ENCODE assay signal across 14 cellular contexts in the genomic region with DNA sequence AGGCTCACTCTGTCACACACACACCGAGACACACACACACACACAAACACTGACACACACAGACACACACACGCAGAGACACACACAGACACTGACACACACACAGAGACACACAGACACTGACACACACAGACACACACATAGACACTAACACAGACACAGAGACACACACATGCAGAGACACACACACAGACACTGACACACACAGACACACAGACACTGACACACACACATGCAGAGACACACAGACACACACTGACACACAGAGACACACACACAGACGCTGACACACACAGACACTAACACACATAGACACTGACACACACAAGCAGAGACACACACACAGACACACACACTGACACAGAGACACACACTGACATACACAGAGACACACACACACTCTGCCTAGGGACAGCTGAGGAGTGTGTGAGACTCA. TPM values are rescaled to one million over a fixed set of nuclear protein-coding genes. Genes with fewer than 3 reads are reported as not detected.
DNase-seq lines count a peak whose midpoint lies in the region; ATAC-seq, FAIRE-seq and TF ChIP-seq lines count a peak whose summit lies in the region.
"Had no signal": no experiment of that assay in that cellular context is flagged by ENCODE, and none has a peak within 500 bp of the region (broad histone marks: within the 10 kb centered on the region; RNA-seq: fewer than 3 reads in every experiment).

No MANE protein-coding gene starts in this region.

- H3K9ac ChIP-seq in smooth muscle cell (ENCODE audit: low read depth) = no peak overlapping the region

- H3K4me3 ChIP-seq in Panc1 (ENCODE audit: low read depth in 2 of 2, low read length in 2 of 2) (no peak overlapping the region; a peak in 1 of 4 replicates), hepatocyte (no peak overlapping the region), smooth muscle cell (no peak overlapping the region)

- H3K4me1 ChIP-seq in Panc1 (ENCODE audit: control insufficient read depth, insufficient read depth, low read length) (peaks cover 36% of the 10 kb centered on the region), hepatocyte (ENCODE audit: insufficient read depth) (peaks cover 19% of the 10 kb centered on the region), smooth muscle cell (ENCODE audit: low read depth) (peaks cover 23% of the 10 kb centered on the region)

- no peaks in the 10 kb centered on the region for H3K27me3 ChIP-seq in Panc1 (ENCODE audit: control insufficient read depth, insufficient read depth, low read length)
- H3K27me3 ChIP-seq in hepatocyte = no peaks in the 10 kb centered on the region
- H3K27me3 ChIP-seq in smooth muscle cell (ENCODE audit: low read depth) = no peaks in the 10 kb centered on the region

- CTCF ChIA-PET in Panc1 (lab: Charles Lee) = interaction anchor here (1.4 kb wide), 1 partner anchor 18 kb away, joined by 3 read pairs; a partner anchor contains a TSS

- DNase-seq in GM12891 (ENCODE audit: insufficient read length, low spot score) = no peak
- DNase-seq in Panc1 (ENCODE audit: low read depth, low spot score) = no peak
- DNase-seq in hepatocyte (ENCODE audit: low spot score) = no peak
- no peak for DNase-seq in smooth muscle cell (lab: John Stamatoyannopoulos, UW; ENCODE audit: unreplicated experiment)
- DNase-seq in GM03348 (ENCODE audit: low spot score) = no peak
- no peak for DNase-seq in stimulated activated CD8-positive, alpha-beta memory T cell treated with anti-CD3 and anti-CD28 coated beads, Interleukin-4, amount 100 ng/mL, for 48 hours
- DNase-seq: activated T-cell treated with anti-CD3 and anti-CD28 coated beads, Interleukin-2, amount 50 U/mL, for 4 hours; foreskin melanocyte; NK-92 treated with Interleukin-12 subunit alpha and Interleukin-12 subunit beta, amount 100 ng/mL, for 24 hours; stimulated activated CD4-positive, alpha-beta T cell treated with anti-CD3 and anti-CD28 coated beads, Interleukin-15, amount 100 ng/mL, for 24 hours had no signal

- ATAC-seq in Panc1 = no peak
- no peak for ATAC-seq in GM21381 (IDR thresholded peaks at IDR 0.05; ENCODE audit: unreplicated experiment)
- ATAC-seq in esophagus mucosa = no peak
- ATAC-seq: activated T-cell treated with anti-CD3 and anti-CD28 coated beads, Interleukin-2, amount 50 U/mL, for 4 hours had no signal

- H4K20me1 ChIP-seq in hepatocyte (ENCODE audit: insufficient read depth, poor library complexity, severe bottlenecking) = no peaks in the 10 kb centered on the region
- H4K20me1 ChIP-seq in smooth muscle cell (ENCODE audit: low read depth) = no peaks in the 10 kb centered on the region

- in situ Hi-C loops in Panc1 (cut with HindIII; ENCODE audit: low pct_unique_long_range_greater_than_20kb, low sequenced_read_pairs) = no loop called here

- H3K4me2 ChIP-seq in hepatocyte (peak overlapping the region; percentile 76), smooth muscle cell (peak overlapping the region; percentile 87)

- H3K9me2 ChIP-seq in hepatocyte (replicated peaks; ENCODE audit: insufficient read depth) = no peaks in the 10 kb centered on the region

- no peak overlapping the region for H2AFZ ChIP-seq in hepatocyte
- no peak overlapping the region for H2AFZ ChIP-seq in smooth muscle cell (ENCODE audit: low read depth)

- peak; percentile 76 for FAIRE-seq in GM12891 (lab: Jason Lieb, UNC)
- FAIRE-seq: islet of Langerhans had no signal

- POLR2A ChIA-PET in Panc1 (lab: Charles Lee) = no interaction called here

- H3K36me3 ChIP-seq in Panc1 (ENCODE audit: control insufficient read depth, insufficient read depth, low read length) = no peaks in the 10 kb centered on the region
- H3K36me3 ChIP-seq in hepatocyte (replicated peaks; ENCODE audit: insufficient read depth, low read depth) = no peaks in the 10 kb centered on the region
- H3K36me3 ChIP-seq in smooth muscle cell (ENCODE audit: low read depth) = no peaks in the 10 kb centered on the region
- H3K36me3 ChIP-seq: tibial artery had no signal

- H3K9me3 ChIP-seq in Panc1 (ENCODE audit: control insufficient read depth, insufficient read depth, low read depth, low read length) (no peaks in the 10 kb centered on the region), hepatocyte (ENCODE audit: low read depth) (no peaks in the 10 kb centered on the region), smooth muscle cell (replicated peaks; ENCODE audit: low read depth) (no peaks in the 10 kb centered on the region)
- H3K9me3 ChIP-seq: tibial artery had no signal

- no peaks in the 10 kb centered on the region for H3F3A ChIP-seq in smooth muscle cell (ENCODE audit: low read depth)

- no peak for TF ChIP-seq CTCF in Panc1 (IDR thresholded peaks at IDR 0.05)
- TF ChIP-seq CTCF in hepatocyte (IDR thresholded peaks at IDR 0.05; ENCODE audit: poor library complexity) = no peak
- TF ChIP-seq CTCF in smooth muscle cell (IDR thresholded peaks at IDR 0.05; ENCODE audit: borderline replicate concordance, insufficient read depth, poor library complexity, severe bottlenecking) = no peak

- no peaks in the 10 kb centered on the region for H3K79me2 ChIP-seq in hepatocyte
- no peaks in the 10 kb centered on the region for H3K79me2 ChIP-seq in smooth muscle cell (ENCODE audit: low read depth)

- BruUV-seq in Panc1 (replicated peaks; lab: Mats Ljungman, UMichigan) = no TSS peak

- intact Hi-C loops in Panc1 (cut with micrococcal nuclease; ENCODE audit: unreplicated experiment) = no loop called here

- TF ChIP-seq POLR2A in GM12891 (IDR thresholded peaks at IDR 0.05; ENCODE audit: low read depth, low read length) = no peak; the same call in 1 of the 2 replicates

- peak overlapping the region; percentile 58 for H3K27ac ChIP-seq in Panc1 (ENCODE audit: low read length)
- peak overlapping the region; percentile 34 for H3K27ac ChIP-seq in hepatocyte
- no peak overlapping the region for H3K27ac ChIP-seq in smooth muscle cell (ENCODE audit: low read depth)
- H3K27ac ChIP-seq: tibial artery had no signal

- 48% methylated on average over 3 of the region's 3 CpGs for WGBS in hepatocyte (ENCODE audit: low lambda C conversion rate, missing lambda C conversion rate)
- WGBS in smooth muscle cell (ENCODE audit: low lambda C conversion rate) = 70% methylated on average over 3 of the region's 3 CpGs

TF ChIP-seq in GM12891, 5 proteins besides CTCF, POLR2A, EP300 and RAD21:
- no peak for TF ChIP-seq POU2F2 (IDR thresholded peaks at IDR 0.05; ENCODE audit: low read depth, low read length)
- TF ChIP-seq POLR2AphosphoS5 (IDR thresholded peaks at IDR 0.05; ENCODE audit: low read depth, low read length) = no peak
- TF ChIP-seq SPI1 (IDR thresholded peaks at IDR 0.05; ENCODE audit: low read depth, low read length) = no peak
- TF ChIP-seq PAX5 (IDR thresholded peaks at IDR 0.05; ENCODE audit: insufficient read depth, low read length, severe bottlenecking) = no peak
- no peak for TF ChIP-seq TAF1 (IDR thresholded peaks at IDR 0.05; ENCODE audit: low read depth, low read length)
TF ChIP-seq in GM12891: peak in this region for 0.

RNA-seq across cellular contexts. Expression of a gene that starts 14.3 kb away (rescaled TPM):
- polyA plus RNA-seq in GM12891 (2012; ENCODE audit: low read depth, missing spikeins) = 0.26 TPM
- total RNA-seq in Panc1 (2021; ENCODE audit: unreplicated experiment) = not detected
- 2.2 TPM for polyA plus RNA-seq in Panc1 (2012; ENCODE audit: insufficient read length)
- not detected in 2 replicates for total RNA-seq in hepatocyte
- polyA plus RNA-seq in hepatocyte = 0.68 and 0.95 TPM in 2 replicates
- not detected in 2 replicates for total RNA-seq in smooth muscle cell
- polyA plus RNA-seq in smooth muscle cell = 0.31 TPM in 1 of 2 replicates, not detected in the other
- not detected for total RNA-seq in esophagus mucosa
- total RNA-seq: activated T-cell treated with anti-CD3 and anti-CD28 coated beads, Interleukin-2, amount 50 U/mL, for 4 hours had no signal

RNA-seq across cellular contexts. Expression of a gene that starts 15.9 kb away (rescaled TPM):
- polyA plus RNA-seq in GM12891 (2012; ENCODE audit: low read depth, missing spikeins) = 2.8 TPM
- 15.2 TPM for total RNA-seq in Panc1 (2021; ENCODE audit: unreplicated experiment)
- 8.3 TPM for polyA plus RNA-seq in Panc1 (2012; ENCODE audit: insufficient read length)
- 4.0 and 5.2 TPM in 2 replicates for total RNA-seq in hepatocyte
- 2.0 and 3.2 TPM in 2 replicates for polyA plus RNA-seq in hepatocyte
- 2.7 and 4.5 TPM in 2 replicates for total RNA-seq in smooth muscle cell
- polyA plus RNA-seq in smooth muscle cell = 2.3 and 4.0 TPM in 2 replicates
- total RNA-seq in esophagus mucosa = 1.7 TPM

RNA-seq across cellular contexts. Expression of a gene that starts 18.1 kb away (rescaled TPM):
- polyA plus RNA-seq in GM12891 (2012; ENCODE audit: low read depth, missing spikeins) = 41.8 TPM
- total RNA-seq in Panc1 (2021; ENCODE audit: unreplicated experiment) (113 TPM), hepatocyte (83.2 and 86.2 TPM in 2 replicates), smooth muscle cell (74.0 and 74.4 TPM in 2 replicates), esophagus mucosa (90.6 TPM)
- polyA plus RNA-seq in Panc1 (2012; ENCODE audit: insufficient read length) = 128 TPM
- polyA plus RNA-seq in hepatocyte (93.8 and 98.1 TPM in 2 replicates), smooth muscle cell (93.8 and 94.8 TPM in 2 replicates)

RNA-seq across cellular contexts. Expression of a gene that starts 48.0 kb away (rescaled TPM):
- polyA plus RNA-seq in GM12891 (2012; ENCODE audit: low read depth, missing spikeins) = 18.2 TPM
- total RNA-seq in Panc1 (2021; ENCODE audit: unreplicated experiment) (59.5 TPM), hepatocyte (34.0 and 39.6 TPM in 2 replicates), smooth muscle cell (21.1 and 24.5 TPM in 2 replicates), esophagus mucosa (64.8 TPM)
- polyA plus RNA-seq in Panc1 (2012; ENCODE audit: insufficient read length) = 53.2 TPM
- polyA plus RNA-seq in hepatocyte (6.6 and 10.2 TPM in 2 replicates), smooth muscle cell (8.7 TPM in 2 replicates)
